In the genomic region with DNA sequence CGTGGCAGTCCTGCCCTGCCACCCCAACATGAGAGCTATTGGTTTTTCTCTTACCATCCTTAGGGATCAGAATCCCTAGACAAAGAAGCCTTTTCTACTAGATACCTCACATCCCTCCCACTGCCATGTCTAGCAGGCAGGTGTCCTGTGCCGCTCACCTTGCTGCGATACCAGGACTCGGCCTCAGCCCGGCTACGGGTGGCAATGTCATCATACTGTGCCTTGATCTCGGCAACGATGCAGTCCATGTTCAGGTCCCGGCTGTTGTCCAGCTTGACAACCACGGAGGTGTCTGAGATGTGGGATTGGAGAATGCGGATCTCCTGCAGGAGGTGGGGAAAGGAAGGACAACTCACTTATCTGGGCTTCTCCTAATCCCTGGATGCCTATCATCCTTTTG, we compare ENCODE assay signal across 23 cellular contexts. TPM values are rescaled to one million over a fixed set of nuclear protein-coding genes. Genes with fewer than 3 reads are reported as not detected.
DNase-seq lines count a peak whose midpoint lies in the region; ATAC-seq, FAIRE-seq and TF ChIP-seq lines count a peak whose summit lies in the region.
"Had no signal": no experiment of that assay in that cellular context is flagged by ENCODE, and none has a peak within 500 bp of the region (broad histone marks: within the 10 kb centered on the region; RNA-seq: fewer than 3 reads in every experiment).

No MANE protein-coding gene starts in this region.

- H3K4me2 ChIP-seq in neuronal stem cell (ENCODE audit: insufficient read depth, low read length, poor library complexity, severe bottlenecking) = no peak overlapping the region
- H3K4me2 ChIP-seq: A549 had no signal

- peaks cover 24% of the 10 kb centered on the region for H3K27me3 Mint-ChIP-seq in endodermal cell (ENCODE audit: insufficient read depth)
- H3K27me3 Mint-ChIP-seq in activated T-helper 17 cell treated with anti-CD3 and anti-CD28 coated beads, Interleukin-2, amount 50 U/mL, for 72 hours = peaks cover 19% of the 10 kb centered on the region

- no peak overlapping the region for H3K9ac ChIP-seq in endodermal cell (ENCODE audit: extremely low read depth, low read length, poor library complexity, severe bottlenecking)
- no peak overlapping the region for H3K9ac ChIP-seq in neuronal stem cell (ENCODE audit: low read depth, low read length, poor library complexity)

- H2AFZ ChIP-seq in neuronal stem cell (ENCODE audit: low read length) = no peak overlapping the region

- no peaks in the 10 kb centered on the region for H3K36me3 Mint-ChIP-seq in endodermal cell (ENCODE audit: low read depth)
- H3K36me3 Mint-ChIP-seq in activated T-helper 17 cell treated with anti-CD3 and anti-CD28 coated beads, Interleukin-2, amount 50 U/mL, for 72 hours (ENCODE audit: low read depth) = no peaks in the 10 kb centered on the region
- H3K36me3 Mint-ChIP-seq: CD4-positive, alpha-beta memory T cell had no signal

- no peak overlapping the region for H3K4me3 Mint-ChIP-seq in endodermal cell
- H3K4me3 Mint-ChIP-seq in activated T-helper 17 cell treated with anti-CD3 and anti-CD28 coated beads, Interleukin-2, amount 50 U/mL, for 72 hours = no peak overlapping the region
- H3K4me3 Mint-ChIP-seq: HFFc6 had no signal

- TF ChIP-seq CTCF in endodermal cell (conservative IDR thresholded peaks at IDR 0.05) (no peak), suprapubic skin (IDR thresholded peaks at IDR 0.05) (no peak)

- H3K4me1 Mint-ChIP-seq in endodermal cell = no peaks in the 10 kb centered on the region
- H3K4me1 Mint-ChIP-seq in activated T-helper 17 cell treated with anti-CD3 and anti-CD28 coated beads, Interleukin-2, amount 50 U/mL, for 72 hours = no peaks in the 10 kb centered on the region
- H3K4me1 Mint-ChIP-seq: CD4-positive, alpha-beta memory T cell had no signal

- no peak overlapping the region for H3K4ac ChIP-seq in neuronal stem cell (ENCODE audit: low read length)

- H4K8ac ChIP-seq in neuronal stem cell (ENCODE audit: low read depth, low read length) = no peak overlapping the region

- H3K79me1 ChIP-seq in neuronal stem cell (ENCODE audit: low read depth, low read length) = no peaks in the 10 kb centered on the region

- H3K27me3 ChIP-seq in endodermal cell (ENCODE audit: control insufficient read depth, insufficient read depth, low read length, poor library complexity, severe bottlenecking) (peaks cover 23% of the 10 kb centered on the region), neuronal stem cell (ENCODE audit: control insufficient read depth in 3 of 3, insufficient read depth in 3 of 3, low read depth in 1 of 3, low read length in 3 of 3) (peaks cover 0 to 13% (median 0%) of the 10 kb centered on the region in 3 experiments), suprapubic skin (peaks cover 48% of the 10 kb centered on the region)

- H3K23ac ChIP-seq in neuronal stem cell (ENCODE audit: low read depth, low read length, poor library complexity) = no peak overlapping the region

- H3K18ac ChIP-seq in neuronal stem cell (ENCODE audit: low read length) = peak overlapping the region; percentile 42

- no peak overlapping the region for H3K27ac Mint-ChIP-seq in endodermal cell
- no peak overlapping the region for H3K27ac Mint-ChIP-seq in activated T-helper 17 cell treated with anti-CD3 and anti-CD28 coated beads, Interleukin-2, amount 50 U/mL, for 72 hours
- H3K27ac Mint-ChIP-seq: CD4-positive, alpha-beta memory T cell; HFFc6 had no signal

- no peak overlapping the region for H2BK120ac ChIP-seq in neuronal stem cell (ENCODE audit: low read depth, low read length)

- H3K36me3 ChIP-seq in endodermal cell (ENCODE audit: control insufficient read depth, insufficient read depth, low read length) (no peaks in the 10 kb centered on the region), neuronal stem cell (replicated peaks in 1 of 2; ENCODE audit: control insufficient read depth in 2 of 2, insufficient read depth in 2 of 2, low read length in 2 of 2) (no peaks in the 10 kb centered on the region), suprapubic skin (no peaks in the 10 kb centered on the region)
- H3K36me3 ChIP-seq: HAP-1 had no signal

- peak; percentile 33 for DNase-seq in activated CD8-positive, alpha-beta memory T cell treated with anti-CD3 and anti-CD28 coated beads, Interleukin-2, amount 50 U/mL, for 48 hours
- no peak for DNase-seq in activated CD8-positive, alpha-beta memory T cell treated with anti-CD3 and anti-CD28 coated beads, Interleukin-2, amount 50 U/mL, for 4 hours
- DNase-seq in endodermal cell (peak; percentile 24), neuronal stem cell (ENCODE audit: low spot score) (no peak), suprapubic skin (ENCODE audit: low spot score in 2 of 2) (peak; percentile 26 to 74), GM12892 (ENCODE audit: insufficient read length) (no peak)
- DNase-seq: 8988T; C1 segment of cervical spinal cord; Caco-2; CD4-positive, alpha-beta memory T cell; DMS153; DMS79; EL; GDM1; GOT3; HFFc6 had no signal

- peak overlapping the region; percentile 43 for H2BK12ac ChIP-seq in neuronal stem cell (ENCODE audit: low read length)

- TF ChIP-seq POLR2A in suprapubic skin (IDR thresholded peaks at IDR 0.05) = no peak
- no peak for TF ChIP-seq POLR2A in GM12892 (IDR thresholded peaks at IDR 0.05; ENCODE audit: low read depth, low read length)

- H2BK15ac ChIP-seq in neuronal stem cell (ENCODE audit: low read length) = no peak overlapping the region

- H3K27ac ChIP-seq in endodermal cell (ENCODE audit: low read depth, low read length) (no peak overlapping the region), neuronal stem cell (replicated peaks; ENCODE audit: low read length) (no peak overlapping the region), suprapubic skin (no peak overlapping the region)

- ATAC-seq in HG03039 (IDR thresholded peaks at IDR 0.05; ENCODE audit: unreplicated experiment) = no peak
- ATAC-seq in activated T-helper 17 cell treated with anti-CD3 and anti-CD28 coated beads, Interleukin-2, amount 50 U/mL, for 72 hours (replicated peaks) = no peak
- ATAC-seq: GM12878 had no signal

- H3K4me3 ChIP-seq in endodermal cell (ENCODE audit: low read length) (no peak overlapping the region), neuronal stem cell (ENCODE audit: low read length in 2 of 2) (no peak overlapping the region), suprapubic skin (no peak overlapping the region)
- H3K4me3 ChIP-seq: A549, GM12878, HAP-1 had no signal

- H3K4me1 ChIP-seq in endodermal cell (ENCODE audit: control insufficient read depth, insufficient read depth, low read length) (no peaks in the 10 kb centered on the region), neuronal stem cell (ENCODE audit: control insufficient read depth in 2 of 2, insufficient read depth in 1 of 2, low read depth in 1 of 2, low read length in 2 of 2) (no peaks in the 10 kb centered on the region), suprapubic skin (peaks cover 5% of the 10 kb centered on the region)
- H3K4me1 ChIP-seq: Caco-2, HAP-1 had no signal

- TF ChIP-seq EP300 in suprapubic skin (IDR thresholded peaks at IDR 0.05) = no peak

- no peak overlapping the region for H2BK5ac ChIP-seq in neuronal stem cell (ENCODE audit: low read length)

- H3K14ac ChIP-seq in neuronal stem cell (ENCODE audit: low read length) = no peak overlapping the region

- H2AK5ac ChIP-seq in neuronal stem cell (ENCODE audit: low read depth, low read length) = no peak overlapping the region

- H3K9me3 ChIP-seq in endodermal cell (ENCODE audit: control insufficient read depth, low read length) (no peaks in the 10 kb centered on the region), neuronal stem cell (replicated peaks in 1 of 2; ENCODE audit: control insufficient read depth in 2 of 2, insufficient read depth in 1 of 2, low read depth in 1 of 2, low read length in 2 of 2) (no peaks in the 10 kb centered on the region), suprapubic skin (no peaks in the 10 kb centered on the region)
- H3K9me3 ChIP-seq: A549, Caco-2, HAP-1 had no signal

- no peaks in the 10 kb centered on the region for H3K9me3 Mint-ChIP-seq in endodermal cell
- no peaks in the 10 kb centered on the region for H3K9me3 Mint-ChIP-seq in activated T-helper 17 cell treated with anti-CD3 and anti-CD28 coated beads, Interleukin-2, amount 50 U/mL, for 72 hours
- H3K9me3 Mint-ChIP-seq: CD4-positive, alpha-beta memory T cell; HFFc6 had no signal

- H4K91ac ChIP-seq in neuronal stem cell (ENCODE audit: low read depth, low read length, poor library complexity) = no peak overlapping the region

- WGBS in endodermal cell (ENCODE audit: insufficient coverage in 1 of 2, insufficient read length in 1 of 2), 2 experiments = 74 to 100% methylated on average over 1 to 11 of the region's 11 CpGs
- WGBS in neuronal stem cell (ENCODE audit: extremely low coverage in 2 of 2, insufficient read length in 2 of 2, insufficient replicate concordance in 1 of 2), 2 donors = no CpG with 5 or more reads among the region's 11 CpGs
- WGBS in suprapubic skin = 87% methylated on average over 11 of the region's 11 CpGs

- no peak for FAIRE-seq in GM12892 (lab: Jason Lieb, UNC)
- FAIRE-seq: A549, GM12878, H54 had no signal

RNA-seq across cellular contexts. Expression of a gene that starts 4.5 kb away (rescaled TPM):
- not detected for total RNA-seq in endodermal cell
- polyA plus RNA-seq in endodermal cell (2013, experiment 1 of 2) = not detected
- not detected for polyA plus RNA-seq in endodermal cell (2013, experiment 2 of 2)
- polyA plus RNA-seq in neuronal stem cell (2013, experiment 1 of 2) = not detected
- polyA plus RNA-seq in neuronal stem cell (2013, experiment 2 of 2) = not detected
- 10 to 100 TPM in 3 of 4 donors, not detected in 1; 10.3 to 97.1 (median 33.9) TPM for total RNA-seq in suprapubic skin
- not detected for polyA plus RNA-seq in GM12892 (2012; ENCODE audit: missing spikeins)
- not detected for total RNA-seq in activated T-helper 17 cell treated with anti-CD3 and anti-CD28 coated beads, Interleukin-2, amount 50 U/mL, for 72 hours
- total RNA-seq: Caco-2; CD4-positive, alpha-beta memory T cell; GM12878; HFFc6 had no signal
- polyA plus RNA-seq: CD4-positive, alpha-beta memory T cell; GM12878 had no signal

RNA-seq across cellular contexts. Expression of a gene that starts 25.4 kb away (rescaled TPM):
- not detected for total RNA-seq in endodermal cell
- not detected for polyA plus RNA-seq in endodermal cell (2013, experiment 1 of 2)
- not detected for polyA plus RNA-seq in endodermal cell (2013, experiment 2 of 2)
- polyA plus RNA-seq in neuronal stem cell (2013, experiment 1 of 2) = 0.03 TPM
- not detected for polyA plus RNA-seq in neuronal stem cell (2013, experiment 2 of 2)
- total RNA-seq in suprapubic skin = 100 to 1,000 TPM in 1 of 4 donors, 10 to 100 TPM in 2, under 1 TPM in 1; 0.72 to 346 (median 21.0) TPM
- polyA plus RNA-seq in GM12892 (2012; ENCODE audit: missing spikeins) = not detected
- total RNA-seq in activated T-helper 17 cell treated with anti-CD3 and anti-CD28 coated beads, Interleukin-2, amount 50 U/mL, for 72 hours = not detected
- total RNA-seq: CD4-positive, alpha-beta memory T cell had no signal
- polyA plus RNA-seq: CD4-positive, alpha-beta memory T cell had no signal

RNA-seq across cellular contexts. Expression of a gene that starts 42.3 kb away (rescaled TPM):
- not detected for total RNA-seq in endodermal cell
- not detected for polyA plus RNA-seq in endodermal cell (2013, experiment 1 of 2)
- polyA plus RNA-seq in endodermal cell (2013, experiment 2 of 2) = not detected
- 0.06 TPM for polyA plus RNA-seq in neuronal stem cell (2013, experiment 1 of 2)
- 0.08 TPM for polyA plus RNA-seq in neuronal stem cell (2013, experiment 2 of 2)
- 100 to 1,000 TPM in 1 of 4 donors, 10 to 100 TPM in 2, 1 to 10 TPM in 1; 1.0 to 289 (median 37.0) TPM for total RNA-seq in suprapubic skin
- polyA plus RNA-seq in GM12892 (2012; ENCODE audit: missing spikeins) = 0.51 TPM
- 1 to 10 TPM in 1 of 2 donors, under 1 TPM in 1; 0.56 to 2.1 TPM for total RNA-seq in activated T-helper 17 cell treated with anti-CD3 and anti-CD28 coated beads, Interleukin-2, amount 50 U/mL, for 72 hours
- total RNA-seq: Caco-2; CD4-positive, alpha-beta memory T cell had no signal
- polyA plus RNA-seq: CD4-positive, alpha-beta memory T cell had no signal

RNA-seq across cellular contexts. Expression of a gene that starts 50.6 kb away (rescaled TPM):
- total RNA-seq in endodermal cell (not detected), suprapubic skin (100 to 1,000 TPM in 2 of 4 donors, 10 to 100 TPM in 1, 1 to 10 TPM in 1; 4.2 to 766 (median 96.1) TPM)
- not detected for polyA plus RNA-seq in endodermal cell (2013, experiment 1 of 2)
- not detected for polyA plus RNA-seq in endodermal cell (2013, experiment 2 of 2)
- not detected for polyA plus RNA-seq in neuronal stem cell (2013, experiment 1 of 2)
- not detected for polyA plus RNA-seq in neuronal stem cell (2013, experiment 2 of 2)
- not detected for polyA plus RNA-seq in GM12892 (2012; ENCODE audit: missing spikeins)
- not detected for total RNA-seq in activated T-helper 17 cell treated with anti-CD3 and anti-CD28 coated beads, Interleukin-2, amount 50 U/mL, for 72 hours
- total RNA-seq: Caco-2; CD4-positive, alpha-beta memory T cell; HFFc6 had no signal
- polyA plus RNA-seq: BJ; CD4-positive, alpha-beta memory T cell had no signal

Comparison
In these comparisons a context has a peak if more than half of its experiments do, and no peak if none do; other contexts are left out.
1. DNase-seq: peak in activated CD8-positive, alpha-beta memory T cell treated with anti-CD3 and anti-CD28 coated beads, Interleukin-2, amount 50 U/mL, for 48 hours (single experiment), endodermal cell (single experiment) and suprapubic skin (2 of 2); none in activated CD8-positive, alpha-beta memory T cell treated with anti-CD3 and anti-CD28 coated beads, Interleukin-2, amount 50 U/mL, for 4 hours (single experiment), neuronal stem cell (single experiment) and GM12892 (single experiment).